Comparison of ENCODE assay signal across 18 cellular contexts in genomic region chr16:53147500-53148065, GRCh38.
"Had no signal": no experiment of that assay in that cellular context is flagged by ENCODE, and none has a peak within 500 bp of the region (broad histone marks: within the 10 kb centered on the region; RNA-seq: fewer than 3 reads in every experiment).

No MANE protein-coding gene starts in this region.

- DNase-seq: activated CD4-positive, alpha-beta T cell treated with anti-CD3 and anti-CD28 coated beads for 36 hours; activated CD4-positive, alpha-beta T cell treated with anti-CD3 and anti-CD28 coated beads, Interleukin-2, amount 50 U/mL, for 48 hours; activated gamma-delta T cell treated with Interleukin-2 at 50 U/mL for 16 hours; adrenal gland; left cardiac atrium; lower lobe of right lung; midbrain; stimulated activated CD4-positive, alpha-beta T cell treated with anti-CD3 and anti-CD28 coated beads, Interleukin-15, amount 100 ng/mL, for 24 hours; stimulated activated CD4-positive, alpha-beta T cell treated with anti-CD3 and anti-CD28 coated beads, Interleukin-2, amount 100 ng/mL, for 48 hours; SW 1271; upper lobe of left lung had no signal

- H3K4me1 Mint-ChIP-seq: activated CD4-positive, alpha-beta T cell treated with anti-CD3 and anti-CD28 coated beads for 36 hours; WTC11 had no signal

- H3K4me3 Mint-ChIP-seq: activated CD4-positive, alpha-beta T cell treated with anti-CD3 and anti-CD28 coated beads for 36 hours; dendritic cell treated with granulocyte-macrophage colony-stimulating factor and Interleukin-4, amounts not matched to agents 40 ng/mL and 50 ng/mL, for 4 days; WTC11 had no signal

- H3K27ac Mint-ChIP-seq: activated CD4-positive, alpha-beta T cell treated with anti-CD3 and anti-CD28 coated beads for 36 hours; activated naive CD4-positive, alpha-beta T cell treated with anti-CD3 and anti-CD28 coated beads, Interleukin-2, amount 50 U/mL, for 72 hours; dendritic cell treated with granulocyte-macrophage colony-stimulating factor and Interleukin-4, amounts not matched to agents 40 ng/mL and 50 ng/mL, for 4 days; progenitor cell of endocrine pancreas; WTC11 had no signal

- H3K4me3 ChIP-seq: adrenal gland, lower lobe of right lung, right atrium auricular region, skin epidermis, thoracic aorta, upper lobe of left lung had no signal

- H3K9me3 Mint-ChIP-seq: activated naive CD4-positive, alpha-beta T cell treated with anti-CD3 and anti-CD28 coated beads, Interleukin-2, amount 50 U/mL, for 72 hours had no signal

- H3K9me3 ChIP-seq: adrenal gland had no signal

- ATAC-seq: activated CD4-positive, alpha-beta T cell treated with anti-CD3 and anti-CD28 coated beads for 36 hours; activated naive CD4-positive, alpha-beta T cell treated with anti-CD3 and anti-CD28 coated beads, Interleukin-2, amount 50 U/mL, for 72 hours; left cardiac atrium; lower lobe of right lung; WTC11 had no signal

- H3K36me3 ChIP-seq: adrenal gland, lower lobe of right lung, thoracic aorta, upper lobe of left lung had no signal

- H3K27ac ChIP-seq: adrenal gland, lower lobe of right lung, right atrium auricular region, skin epidermis, thoracic aorta, upper lobe of left lung had no signal

- H3K27me3 ChIP-seq: adrenal gland, right atrium auricular region, upper lobe of left lung had no signal

- H3K27me3 Mint-ChIP-seq: activated CD4-positive, alpha-beta T cell treated with anti-CD3 and anti-CD28 coated beads for 36 hours; dendritic cell treated with granulocyte-macrophage colony-stimulating factor and Interleukin-4, amounts not matched to agents 40 ng/mL and 50 ng/mL, for 4 days; progenitor cell of endocrine pancreas had no signal

- H3K36me3 Mint-ChIP-seq: activated naive CD4-positive, alpha-beta T cell treated with anti-CD3 and anti-CD28 coated beads, Interleukin-2, amount 50 U/mL, for 72 hours; WTC11 had no signal
